In the genomic region with DNA sequence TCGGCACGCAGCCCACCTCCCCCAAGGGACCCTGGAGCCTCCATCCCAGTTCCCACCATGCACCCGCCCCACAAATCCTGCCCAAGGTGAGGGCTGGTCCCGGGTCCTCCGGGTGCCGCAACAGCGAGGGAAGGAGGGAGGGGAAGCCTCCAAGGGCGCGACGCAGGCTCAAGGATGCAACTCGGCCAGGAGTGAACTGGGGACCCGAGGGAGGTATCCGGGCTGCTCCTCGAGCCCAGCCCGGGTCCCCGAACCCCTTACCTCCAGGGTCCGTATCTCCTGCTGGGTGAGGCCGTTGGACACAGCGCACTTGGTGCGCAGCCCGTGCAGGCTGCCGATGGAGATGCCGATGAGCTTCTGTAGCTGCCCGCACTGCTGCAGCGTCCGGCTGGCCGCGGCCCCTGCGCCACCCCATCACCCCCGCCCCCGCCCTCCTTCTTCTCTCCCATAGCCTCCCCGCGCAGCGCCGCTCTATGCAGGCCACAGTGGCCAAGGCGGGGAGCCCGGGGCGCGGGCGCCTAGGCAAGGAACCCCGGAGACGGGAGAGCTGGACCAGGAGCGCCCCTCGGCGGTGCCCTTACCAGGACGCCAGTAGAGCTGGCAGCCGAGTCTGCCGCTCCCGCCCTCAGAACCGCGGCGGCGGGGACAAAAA, we compare ENCODE assay signal across 9 cellular contexts.
DNase-seq lines count a peak whose midpoint lies in the region; ATAC-seq and TF ChIP-seq lines count a peak whose summit lies in the region.
"Had no signal": no experiment of that assay in that cellular context is flagged by ENCODE, and none has a peak within 500 bp of the region (broad histone marks: within the 10 kb centered on the region; RNA-seq: fewer than 3 reads in every experiment).

No MANE protein-coding gene starts in this region.

- CTCF ChIA-PET in WTC11 (lab: Charles Lee): interaction anchor here (0.7 to 1.2 kb wide), 2 partner anchors 121 to 236 kb away, joined by 4 to 5 read pairs; no protein-coding TSS in a partner anchor

- H3K4me3 ChIP-seq in iPS-20b (ENCODE audit: low read length): peak overlapping the region; percentile 69
- H3K4me3 ChIP-seq in SJCRH30: no peak overlapping the region
- H3K4me3 ChIP-seq: GM12878 had no signal

- TF ChIP-seq CTCF in WTC11 (IDR thresholded peaks at IDR 0.05): no peak

- DNase-seq in activated naive CD4-positive, alpha-beta T cell treated with Interleukin-2 at 50 U/mL for 16 hours: no peak
- DNase-seq in WTC11 (ENCODE audit: low spot score): peak; percentile 65
- peak in 25 of 49 donors; percentile 1 to 57 (median 12) for DNase-seq in substantia nigra (lab: John Stamatoyannopoulos, UW)
- no peak for DNase-seq in SJCRH30
- DNase-seq in activated CD8-positive, alpha-beta memory T cell treated with anti-CD3 and anti-CD28 coated beads, Interleukin-2, amount 50 U/mL, for 48 hours: no peak

- H3K36me3 Mint-ChIP-seq in activated naive CD4-positive, alpha-beta T cell treated with anti-CD3 and anti-CD28 coated beads, Interleukin-2, amount 50 U/mL, for 24 hours: no peaks in the 10 kb centered on the region
- no peaks in the 10 kb centered on the region for H3K36me3 Mint-ChIP-seq in WTC11

- H3K9ac ChIP-seq in iPS-20b (ENCODE audit: low read depth, low read length): peak overlapping the region; percentile 59; the same call in 1 of the 2 replicates

- H3K4me1 ChIP-seq in iPS-20b (ENCODE audit: insufficient read depth, low read length) (no peaks in the 10 kb centered on the region), SJCRH30 (no peaks in the 10 kb centered on the region)

- H3K27me3 ChIP-seq in iPS-20b (ENCODE audit: insufficient read depth, low read length): peaks cover 37% of the 10 kb centered on the region
- no peaks in the 10 kb centered on the region for H3K27me3 ChIP-seq in SJCRH30

- H3K4me3 Mint-ChIP-seq in activated naive CD4-positive, alpha-beta T cell treated with anti-CD3 and anti-CD28 coated beads, Interleukin-2, amount 50 U/mL, for 24 hours: peak overlapping the region; percentile 45
- H3K4me3 Mint-ChIP-seq in WTC11: peak overlapping the region; percentile 71

- peaks cover 29% of the 10 kb centered on the region for H3K27me3 Mint-ChIP-seq in activated naive CD4-positive, alpha-beta T cell treated with anti-CD3 and anti-CD28 coated beads, Interleukin-2, amount 50 U/mL, for 24 hours
- H3K27me3 Mint-ChIP-seq in WTC11 (ENCODE audit: low read depth): peaks cover 2% of the 10 kb centered on the region

- H3K36me3 ChIP-seq in iPS-20b (ENCODE audit: insufficient read depth, low read depth, low read length) (no peaks in the 10 kb centered on the region), SJCRH30 (no peaks in the 10 kb centered on the region)

- ATAC-seq in WTC11 (peak; percentile 67), HG03354 (IDR thresholded peaks at IDR 0.05; ENCODE audit: poor library complexity, severe bottlenecking, unreplicated experiment) (no peak)
- ATAC-seq: GM12878 had no signal

- no peak overlapping the region for H3K27ac Mint-ChIP-seq in activated naive CD4-positive, alpha-beta T cell treated with anti-CD3 and anti-CD28 coated beads, Interleukin-2, amount 50 U/mL, for 24 hours
- no peak overlapping the region for H3K27ac Mint-ChIP-seq in WTC11

- H3K27ac ChIP-seq in iPS-20b (ENCODE audit: low read length) (no peak overlapping the region), substantia nigra (ENCODE audit: low read depth, low read length, poor library complexity, severe bottlenecking) (no peak overlapping the region), SJCRH30 (no peak overlapping the region)

- H3K9me3 Mint-ChIP-seq in activated naive CD4-positive, alpha-beta T cell treated with anti-CD3 and anti-CD28 coated beads, Interleukin-2, amount 50 U/mL, for 24 hours: peaks cover 12% of the 10 kb centered on the region
- no peaks in the 10 kb centered on the region for H3K9me3 Mint-ChIP-seq in WTC11

- H3K9me3 ChIP-seq in iPS-20b (ENCODE audit: insufficient read depth, low read depth, low read length): no peaks in the 10 kb centered on the region
- H3K9me3 ChIP-seq in SJCRH30 (replicated peaks): no peaks in the 10 kb centered on the region

- peaks cover 6% of the 10 kb centered on the region for H3K4me1 Mint-ChIP-seq in activated naive CD4-positive, alpha-beta T cell treated with anti-CD3 and anti-CD28 coated beads, Interleukin-2, amount 50 U/mL, for 24 hours
- peaks cover 4% of the 10 kb centered on the region for H3K4me1 Mint-ChIP-seq in WTC11

- POLR2A ChIA-PET in WTC11 (lab: Charles Lee): interaction anchor here (0.8 kb wide), 1 partner anchor 248 kb away, joined by 4 read pairs; no protein-coding TSS in a partner anchor

TF ChIP-seq in WTC11, 78 proteins besides CTCF, POLR2A, EP300 and RAD21:
- no peak for TF ChIP-seq GRHL2 (CRISPR knock-in tag; IDR thresholded peaks at IDR 0.05; ENCODE audit: insufficient replicate concordance, severe bottlenecking)
- no peak for TF ChIP-seq NFE2L1 (CRISPR knock-in tag; IDR thresholded peaks at IDR 0.05)
- TF ChIP-seq SP1 (CRISPR knock-in tag; conservative IDR thresholded peaks at IDR 0.05): no peak
- no peak for TF ChIP-seq MXD4 (CRISPR knock-in tag; IDR thresholded peaks at IDR 0.05; ENCODE audit: borderline replicate concordance)
- TF ChIP-seq ZNF416 (CRISPR knock-in tag; IDR thresholded peaks at IDR 0.05): no peak
- TF ChIP-seq, protein P1, sequence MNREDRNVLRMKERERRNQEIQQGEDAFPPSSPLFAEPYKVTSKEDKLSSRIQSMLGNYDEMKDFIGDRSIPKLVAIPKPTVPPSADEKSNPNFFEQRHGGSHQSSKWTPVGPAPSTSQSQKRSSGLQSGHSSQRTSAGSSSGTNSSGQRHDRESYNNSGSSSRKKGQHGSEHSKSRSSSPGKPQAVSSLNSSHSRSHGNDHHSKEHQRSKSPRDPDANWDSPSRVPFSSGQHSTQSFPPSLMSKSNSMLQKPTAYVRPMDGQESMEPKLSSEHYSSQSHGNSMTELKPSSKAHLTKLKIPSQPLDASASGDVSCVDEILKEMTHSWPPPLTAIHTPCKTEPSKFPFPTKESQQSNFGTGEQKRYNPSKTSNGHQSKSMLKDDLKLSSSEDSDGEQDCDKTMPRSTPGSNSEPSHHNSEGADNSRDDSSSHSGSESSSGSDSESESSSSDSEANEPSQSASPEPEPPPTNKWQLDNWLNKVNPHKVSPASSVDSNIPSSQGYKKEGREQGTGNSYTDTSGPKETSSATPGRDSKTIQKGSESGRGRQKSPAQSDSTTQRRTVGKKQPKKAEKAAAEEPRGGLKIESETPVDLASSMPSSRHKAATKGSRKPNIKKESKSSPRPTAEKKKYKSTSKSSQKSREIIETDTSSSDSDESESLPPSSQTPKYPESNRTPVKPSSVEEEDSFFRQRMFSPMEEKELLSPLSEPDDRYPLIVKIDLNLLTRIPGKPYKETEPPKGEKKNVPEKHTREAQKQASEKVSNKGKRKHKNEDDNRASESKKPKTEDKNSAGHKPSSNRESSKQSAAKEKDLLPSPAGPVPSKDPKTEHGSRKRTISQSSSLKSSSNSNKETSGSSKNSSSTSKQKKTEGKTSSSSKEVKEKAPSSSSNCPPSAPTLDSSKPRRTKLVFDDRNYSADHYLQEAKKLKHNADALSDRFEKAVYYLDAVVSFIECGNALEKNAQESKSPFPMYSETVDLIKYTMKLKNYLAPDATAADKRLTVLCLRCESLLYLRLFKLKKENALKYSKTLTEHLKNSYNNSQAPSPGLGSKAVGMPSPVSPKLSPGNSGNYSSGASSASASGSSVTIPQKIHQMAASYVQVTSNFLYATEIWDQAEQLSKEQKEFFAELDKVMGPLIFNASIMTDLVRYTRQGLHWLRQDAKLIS (CRISPR knock-in tag; IDR thresholded peaks at IDR 0.05; ENCODE audit: borderline replicate concordance): no peak
- no peak for TF ChIP-seq HMGA2 (CRISPR knock-in tag; IDR thresholded peaks at IDR 0.05)
- TF ChIP-seq, protein P2, sequence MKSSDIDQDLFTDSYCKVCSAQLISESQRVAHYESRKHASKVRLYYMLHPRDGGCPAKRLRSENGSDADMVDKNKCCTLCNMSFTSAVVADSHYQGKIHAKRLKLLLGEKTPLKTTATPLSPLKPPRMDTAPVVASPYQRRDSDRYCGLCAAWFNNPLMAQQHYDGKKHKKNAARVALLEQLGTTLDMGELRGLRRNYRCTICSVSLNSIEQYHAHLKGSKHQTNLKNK (CRISPR knock-in tag; IDR thresholded peaks at IDR 0.05): no peak

Comparison
In these comparisons a context has a peak if more than half of its experiments do, and no peak if none do; other contexts are left out.
1. DNase-seq: peak in WTC11 (single experiment) and substantia nigra (25 of 49); none in activated naive CD4-positive, alpha-beta T cell treated with Interleukin-2 at 50 U/mL for 16 hours (single experiment), SJCRH30 (0 of 2) and activated CD8-positive, alpha-beta memory T cell treated with anti-CD3 and anti-CD28 coated beads, Interleukin-2, amount 50 U/mL, for 48 hours (single experiment).